In the genomic region with DNA sequence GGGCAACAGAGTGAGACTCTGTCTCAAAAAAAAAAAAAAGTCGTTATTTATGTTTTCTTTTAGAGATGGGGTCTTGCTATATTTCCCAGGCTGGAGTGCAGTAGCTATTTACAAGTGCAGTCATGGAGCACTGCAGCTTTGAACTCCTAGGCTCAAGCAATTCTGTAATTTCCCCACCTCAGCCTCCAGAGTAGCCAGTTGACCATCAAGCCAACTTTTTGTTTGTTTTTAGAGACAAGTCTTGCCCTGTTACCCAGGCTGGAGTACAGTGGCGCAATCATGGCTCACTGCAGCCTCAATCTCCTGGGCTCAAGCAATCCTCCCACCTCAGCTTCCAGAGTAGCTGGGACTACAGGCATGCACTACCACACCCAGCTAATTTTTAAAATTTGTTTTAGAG, we compare ENCODE assay signal across 6 cellular contexts.
DNase-seq lines count a peak whose midpoint lies in the region; ATAC-seq, FAIRE-seq and TF ChIP-seq lines count a peak whose summit lies in the region.
"Not testable (repeated sequence)": the region's sequence is repeated elsewhere in the genome, so short reads cannot be mapped to it uniquely, and the experiment has no call there.

No MANE protein-coding gene starts in this region.

- not testable (repeated sequence) for H3K36me3 ChIP-seq in HEK293 (ENCODE audit: control insufficient read depth in 2 of 2, insufficient read depth in 1 of 2, low read length in 2 of 2); HepG2 (replicated peaks in 1 of 2; ENCODE audit: control insufficient read depth in 1 of 2, insufficient read depth in 2 of 2, low read length in 2 of 2); liver (ENCODE audit: control insufficient read depth in 4 of 4, insufficient read depth in 3 of 4, low read depth in 1 of 4, low read length in 3 of 4); right lobe of liver; lower lobe of right lung

- H3K27me3 ChIP-seq in HepG2 (ENCODE audit: control insufficient read depth in 1 of 2, insufficient read depth in 2 of 2, low read length in 2 of 2) (peaks cover 9 to 38% of the 10 kb centered on the region in 2 experiments), liver (ENCODE audit: control insufficient read depth in 4 of 4, insufficient read depth in 4 of 4, low read length in 3 of 4) (peaks cover 7 to 16% (median 10%) of the 10 kb centered on the region in 4 donors), right lobe of liver (peaks cover 8 to 13% of the 10 kb centered on the region in 2 donors), lower lobe of right lung (ENCODE audit: low read depth) (peaks cover 74% of the 10 kb centered on the region)

- FAIRE-seq in HepG2 (lab: Jason Lieb, UNC): not testable (repeated sequence)

- not testable (repeated sequence) for TF ChIP-seq CTCF in HEK293 (tag by site-specific recombination; IDR thresholded peaks at IDR 0.05); HepG2 (CRISPR knock-in tag; IDR thresholded peaks at IDR 0.05); liver (IDR thresholded peaks at IDR 0.05; ENCODE audit: low read depth, low read length, missing input control); right lobe of liver (IDR thresholded peaks at IDR 0.05); lower lobe of right lung (IDR thresholded peaks at IDR 0.05)

- CTCF ChIA-PET in HEK293 (lab: Yijun Ruan, JAX): interaction anchor here (0.9 kb wide), 1 partner anchor 77 kb away, joined by 6 read pairs; no protein-coding TSS in a partner anchor
- CTCF ChIA-PET in HepG2 (lab: Yijun Ruan, JAX; ENCODE audit: low intra/inter-chr PET ratio, low total read pairs): not testable (repeated sequence)

- H3K9ac ChIP-seq in HepG2 (ENCODE audit: insufficient read depth, low read depth, low read length); liver (ENCODE audit: low read depth in 1 of 2, low read length in 2 of 2): not testable (repeated sequence)

- TF ChIP-seq EP300 in HepG2 (IDR thresholded peaks at IDR 0.05; ENCODE audit: low read depth in 2 of 2, low read length in 2 of 2); HepG2 (CRISPR knock-in tag; IDR thresholded peaks at IDR 0.05; ENCODE audit: borderline replicate concordance): not testable (repeated sequence)

- H3K4me3 ChIP-seq in HEK293 (ENCODE audit: low read depth, low read length); HepG2 (replicated peaks in 1 of 3; ENCODE audit: insufficient read depth in 1 of 3, low read depth in 2 of 3, low read length in 3 of 3); liver (ENCODE audit: low read depth in 1 of 3, low read length in 3 of 3); right lobe of liver; lower lobe of right lung: not testable (repeated sequence)

- intact Hi-C loops in HepG2 (cut with micrococcal nuclease; ENCODE audit: unreplicated experiment); lower lobe of right lung (cut with DNase I): not testable (repeated sequence)
- intact Hi-C loops in right lobe of liver (cut with DNase I): loop anchor here in 1 of 2 donors (10.0 kb wide), 2 partner anchors 208 to 338 kb away; no protein-coding TSS in a partner anchor

- H3K4me1 ChIP-seq in HEK293 (ENCODE audit: control insufficient read depth, insufficient read depth, low read length); HepG2 (ENCODE audit: insufficient read depth, low read length); liver (ENCODE audit: control insufficient read depth in 4 of 4, insufficient read depth in 4 of 4, low read length in 3 of 4); right lobe of liver; lower lobe of right lung: not testable (repeated sequence)

- not testable (repeated sequence) for DNase-seq in left lobe of liver (ENCODE audit: low spot score); HepG2 (ENCODE audit: low spot score)
- DNase-seq in right lobe of liver: peak in 2 of 3 donors; percentile 40 to 56
- peak; percentile 0 for DNase-seq in lower lobe of right lung

- not testable (repeated sequence) for H2AFZ ChIP-seq in HepG2 (ENCODE audit: low read length)

- not testable (repeated sequence) for BruUV-seq in HepG2 (replicated peaks; lab: Mats Ljungman, UMichigan)

- in situ Hi-C loops in HepG2 (cut with HindIII; ENCODE audit: extremely low pct_ligation_motif_present, low pct_unique_long_range_greater_than_20kb): not testable (repeated sequence)

- not testable (repeated sequence) for H4K20me1 ChIP-seq in HepG2 (ENCODE audit: insufficient read depth, low read length)

- H3K4me2 ChIP-seq in HepG2 (ENCODE audit: low read depth, low read length): not testable (repeated sequence)

- H3K79me2 ChIP-seq in HepG2 (ENCODE audit: insufficient read depth, low read length): not testable (repeated sequence)

- POLR2A ChIA-PET in HEK293 (lab: Yijun Ruan, JAX); HepG2 (lab: Yijun Ruan, JAX): not testable (repeated sequence)

- WGBS in HepG2 (ENCODE audit: low lambda C conversion rate): 33% methylated on average over 2 of the region's 2 CpGs
- 54% methylated on average over 2 of the region's 2 CpGs for WGBS in liver
- 29% methylated on average over 2 of the region's 2 CpGs for WGBS in right lobe of liver (ENCODE audit: insufficient coverage, low coverage, low lambda C conversion rate, missing lambda C conversion rate)

- TF ChIP-seq RAD21 in HepG2 (CRISPR knock-in tag; IDR thresholded peaks at IDR 0.05); liver (IDR thresholded peaks at IDR 0.05): not testable (repeated sequence)

- H3K27ac ChIP-seq in HEK293 (ENCODE audit: extremely low read depth, low read depth, low read length); HepG2 (ENCODE audit: extremely low read length, insufficient read depth, low read length); liver (ENCODE audit: low read depth in 1 of 2, low read length in 2 of 2); right lobe of liver; lower lobe of right lung: not testable (repeated sequence)

- not testable (repeated sequence) for TF ChIP-seq POLR2A in HepG2 (IDR thresholded peaks at IDR 0.05; ENCODE audit: insufficient read depth in 1 of 2, low read depth in 2 of 2, low read length in 2 of 2); right lobe of liver (IDR thresholded peaks at IDR 0.05)

- not testable (repeated sequence) for H3K9me3 ChIP-seq in HEK293 (ENCODE audit: control insufficient read depth, insufficient read depth, low read depth, low read length); HepG2 (ENCODE audit: low read length); liver (ENCODE audit: control insufficient read depth in 4 of 4, low read length in 3 of 4); right lobe of liver; lower lobe of right lung

- ATAC-seq in left lobe of liver (peak; percentile 77), right lobe of liver (peak; percentile 50 to 90 (median 80))
- ATAC-seq in HepG2, lower lobe of right lung: not testable (repeated sequence)

TF ChIP-seq in HEK293, 187 proteins besides CTCF, POLR2A, EP300 and RAD21:
- peak; percentile 38; the same call in 1 of the 2 replicates for TF ChIP-seq ZNF394 (tag by site-specific recombination; IDR thresholded peaks at IDR 0.05; ENCODE audit: borderline replicate concordance)

TF ChIP-seq in HepG2, 621 proteins besides CTCF, POLR2A, EP300 and RAD21:
- 0 out of 2 replicates have a peak, but pooled peaks have one; percentile 58 for TF ChIP-seq ZNF7 (CRISPR knock-in tag; IDR thresholded peaks at IDR 0.05)

TF ChIP-seq in liver, 16 proteins besides CTCF, POLR2A, EP300 and RAD21:
- TF ChIP-seq HNF4A (conservative IDR thresholded peaks at IDR 0.05) (peak; percentile 37 to 44), RXRA (IDR thresholded peaks at IDR 0.05) (peak in 1 of 2 donors; percentile 8)
